In genomic region chr1:17123196-17124045, GRCh38 we compare ENCODE assay signal across 29 cellular contexts. TPM values are rescaled to one million over a fixed set of nuclear protein-coding genes. Genes with fewer than 3 reads are reported as not detected.
DNase-seq lines count a peak whose midpoint lies in the region; TF ChIP-seq lines count a peak whose summit lies in the region.
"Had no signal": no experiment of that assay in that cellular context is flagged by ENCODE, and none has a peak within 500 bp of the region (broad histone marks: within the 10 kb centered on the region; RNA-seq: fewer than 3 reads in every experiment).

No MANE protein-coding gene starts in this region.

- peaks cover 3% of the 10 kb centered on the region for H3K79me1 ChIP-seq in trophoblast cell (ENCODE audit: low read length)

- no peak for TF ChIP-seq POLR2A in NB4 (IDR thresholded peaks at IDR 0.05; ENCODE audit: extremely low read depth, insufficient read length)

- no peaks in the 10 kb centered on the region for H3K27me3 Mint-ChIP-seq in chondrocyte (ENCODE audit: low read depth)

- H3K9me3 Mint-ChIP-seq in chondrocyte (ENCODE audit: low read depth): no peaks in the 10 kb centered on the region
- H3K9me3 Mint-ChIP-seq: activated CD4-positive, alpha-beta T cell treated with anti-CD3 and anti-CD28 coated beads, Interleukin-2, amount 10 ng/mL, durations not matched to agents 7 days and 5 days; activated naive CD4-positive, alpha-beta T cell treated with anti-CD3 and anti-CD28 coated beads, Interleukin-2, amount 50 U/mL, for 72 hours; CD8-positive, alpha-beta memory T cell; effector memory CD8-positive, alpha-beta T cell; stimulated activated effector memory CD8-positive, alpha-beta T cell treated with anti-CD3 and anti-CD28 coated beads, Interleukin-12 subunit alpha, Interleukin-12 subunit beta, amount 100 ng/mL, for 72 hours; WTC11 had no signal

- POLR2A ChIA-PET in HEK293T (lab: Yijun Ruan, JAX): interaction anchor here (1.4 to 1.5 kb wide), 2 partner anchors 109 to 112 kb away, joined by 4 to 5 read pairs; no protein-coding TSS in a partner anchor

- no peak overlapping the region for H3K23ac ChIP-seq in trophoblast cell (ENCODE audit: low read length)

- H3K27ac ChIP-seq in BLaER1 (peak overlapping the region; percentile 81), trophoblast cell (ENCODE audit: low read depth, low read length) (no peak overlapping the region)

- no peak overlapping the region for H3K4ac ChIP-seq in trophoblast cell (ENCODE audit: low read depth, low read length)

- H3K9me3 ChIP-seq in BLaER1 (no peaks in the 10 kb centered on the region), trophoblast cell (ENCODE audit: insufficient read depth, low read depth, low read length) (no peaks in the 10 kb centered on the region)
- H3K9me3 ChIP-seq: colonic mucosa, upper lobe of left lung had no signal

- no peak overlapping the region for H4K12ac ChIP-seq in trophoblast cell (ENCODE audit: low read depth, low read length)

- H3K4me1 ChIP-seq in BLaER1 (peaks cover 60% of the 10 kb centered on the region), trophoblast cell (ENCODE audit: control insufficient read depth in 1 of 2, insufficient read depth in 2 of 2, low read length in 2 of 2) (peaks cover 6 to 11% of the 10 kb centered on the region in 2 experiments)

- H3K9ac ChIP-seq in BLaER1 (peak overlapping the region; percentile 52; the same call in 1 of the 2 replicates), trophoblast cell (ENCODE audit: low read length) (no peak overlapping the region)

- no peak overlapping the region for H2AFZ ChIP-seq in trophoblast cell (ENCODE audit: insufficient read depth, low read length, poor library complexity)

- H3K14ac ChIP-seq in trophoblast cell (ENCODE audit: low read length): no peak overlapping the region

- H4K8ac ChIP-seq in trophoblast cell (ENCODE audit: low read depth, low read length): no peak overlapping the region

- CTCF ChIA-PET in HEK293T (lab: Yijun Ruan, JAX): interaction anchor here (0.6 to 3.0 kb wide), 3 partner anchors 10 to 113 kb away, joined by 3 to 31 read pairs (median 6); no protein-coding TSS in a partner anchor

- peaks cover 9% of the 10 kb centered on the region for H3K27me3 ChIP-seq in BLaER1
- peaks cover 9% of the 10 kb centered on the region for H3K27me3 ChIP-seq in trophoblast cell (ENCODE audit: insufficient read depth, low read length)
- H3K27me3 ChIP-seq: colonic mucosa had no signal

- H3K36me3 Mint-ChIP-seq in chondrocyte (ENCODE audit: low read depth): no peaks in the 10 kb centered on the region
- H3K36me3 Mint-ChIP-seq: activated naive CD4-positive, alpha-beta T cell treated with anti-CD3 and anti-CD28 coated beads, Interleukin-2, amount 50 U/mL, for 72 hours; stimulated activated effector memory CD8-positive, alpha-beta T cell treated with anti-CD3 and anti-CD28 coated beads, Interleukin-12 subunit alpha, Interleukin-12 subunit beta, amount 100 ng/mL, for 72 hours; WTC11 had no signal

- H3K36me3 ChIP-seq in BLaER1: no peaks in the 10 kb centered on the region
- H3K36me3 ChIP-seq in trophoblast cell (ENCODE audit: control insufficient read depth in 1 of 2, insufficient read depth in 2 of 2, low read length in 2 of 2): no peaks in the 10 kb centered on the region
- H3K36me3 ChIP-seq: colonic mucosa, upper lobe of left lung had no signal

- no peak overlapping the region for H2BK12ac ChIP-seq in trophoblast cell (ENCODE audit: low read length)

- H3K27ac Mint-ChIP-seq in chondrocyte (ENCODE audit: unreplicated experiment): peak overlapping the region; percentile 80
- H3K27ac Mint-ChIP-seq: activated CD4-positive, alpha-beta T cell treated with anti-CD3 and anti-CD28 coated beads, Interleukin-2, amount 10 ng/mL, durations not matched to agents 7 days and 5 days; activated naive CD4-positive, alpha-beta T cell treated with anti-CD3 and anti-CD28 coated beads, Interleukin-2, amount 50 U/mL, for 72 hours; CD8-positive, alpha-beta memory T cell; effector memory CD8-positive, alpha-beta T cell; stimulated activated effector memory CD8-positive, alpha-beta T cell treated with anti-CD3 and anti-CD28 coated beads, Interleukin-12 subunit alpha, Interleukin-12 subunit beta, amount 100 ng/mL, for 72 hours; WTC11 had no signal

- H2BK5ac ChIP-seq in trophoblast cell (ENCODE audit: low read depth, low read length, poor library complexity): no peak overlapping the region

- no peak overlapping the region for H3K4me3 Mint-ChIP-seq in chondrocyte (ENCODE audit: unreplicated experiment)
- H3K4me3 Mint-ChIP-seq: activated CD4-positive, alpha-beta T cell treated with anti-CD3 and anti-CD28 coated beads, Interleukin-2, amount 10 ng/mL, durations not matched to agents 7 days and 5 days; CD8-positive, alpha-beta memory T cell; effector memory CD8-positive, alpha-beta T cell; stimulated activated effector memory CD8-positive, alpha-beta T cell treated with anti-CD3 and anti-CD28 coated beads, Interleukin-12 subunit alpha, Interleukin-12 subunit beta, amount 100 ng/mL, for 72 hours; WTC11 had no signal

- no peak overlapping the region for H3K4me3 ChIP-seq in BLaER1
- no peak overlapping the region for H3K4me3 ChIP-seq in NB4 (ENCODE audit: low read depth, low read length)
- H3K4me3 ChIP-seq in trophoblast cell (ENCODE audit: low read depth, low read length): no peak overlapping the region
- H3K4me3 ChIP-seq: colonic mucosa, upper lobe of left lung had no signal

- peaks cover 4% of the 10 kb centered on the region; the same call in 1 of the 2 replicates for H4K20me1 ChIP-seq in BLaER1

- peaks cover 62% of the 10 kb centered on the region for H3K4me1 Mint-ChIP-seq in chondrocyte (ENCODE audit: low read depth)

- TF ChIP-seq CTCF in NB4 (IDR thresholded peaks at IDR 0.05; ENCODE audit: low read depth, low read length) (no peak), chondrocyte (IDR thresholded peaks at IDR 0.05) (no peak)

- H3K4me2 ChIP-seq in BLaER1: peak overlapping the region; percentile 100
- H3K4me2 ChIP-seq in trophoblast cell (ENCODE audit: low read length): no peak overlapping the region

- no peak overlapping the region for H2BK120ac ChIP-seq in trophoblast cell (ENCODE audit: insufficient read depth, low read length, poor library complexity)

- no peak overlapping the region for H4K91ac ChIP-seq in trophoblast cell (ENCODE audit: low read depth, low read length)

- H3K18ac ChIP-seq in trophoblast cell (ENCODE audit: low read length): no peak overlapping the region

- H2AK5ac ChIP-seq in trophoblast cell (ENCODE audit: low read length): peak overlapping the region; percentile 53

- H3K79me2 ChIP-seq in trophoblast cell (ENCODE audit: control insufficient read depth, insufficient read depth, low read length, poor library complexity): no peaks in the 10 kb centered on the region

- DNase-seq in NB4 (ENCODE audit: low read depth) (peak; percentile 54), chondrocyte (ENCODE audit: low spot score) (no peak), trophoblast cell (no peak), DMS153 treated with DMSO at 0.1 percent for 48 hours (lab: John Stamatoyannopoulos, UW; ENCODE audit: unreplicated experiment) (no peak), SW480 (ENCODE audit: low spot score) (no peak), HEK293T (ENCODE audit: extremely low spot score) (no peak), AG08395 (ENCODE audit: low spot score) (no peak)
- DNase-seq: activated CD4-positive, alpha-beta T cell treated with anti-CD3 and anti-CD28 coated beads, Interleukin-2, amount 10 ng/mL, durations not matched to agents 7 days and 5 days; CD8-positive, alpha-beta memory T cell; effector memory CD8-positive, alpha-beta T cell; erythroblast; glutamatergic neuron; HCEC 1CT; Karpas-422; mesendoderm; NCI-H226; nucleus accumbens; Right ventricle myocardium superior; stimulated activated CD4-positive, alpha-beta T cell treated with anti-CD3 and anti-CD28 coated beads, Interleukin-15, amount 100 ng/mL, for 24 hours; T1000; upper lobe of left lung had no signal

- no CpG with 5 or more reads among the region's 14 CpGs for WGBS in trophoblast cell (ENCODE audit: extremely low coverage, insufficient coverage, insufficient read length)

TF ChIP-seq in HEK293T, 16 proteins besides CTCF, POLR2A, EP300 and RAD21:
- no peak for TF ChIP-seq CTBP1 (IDR thresholded peaks at IDR 0.05; ENCODE audit: borderline replicate concordance)
- no peak for TF ChIP-seq ELF4 (IDR thresholded peaks at IDR 0.05)
- no peak for TF ChIP-seq SP1 (IDR thresholded peaks at IDR 0.05)
- no peak for TF ChIP-seq SUZ12 (IDR thresholded peaks at IDR 0.05)

RNA-seq across cellular contexts. Expression of gene PADI2, which starts 4.2 kb away (rescaled TPM):
- total RNA-seq in chondrocyte: 20.9 to 74.9 TPM (median 72.6 TPM) in 3 replicates
- 0.62 and 0.63 TPM in 2 replicates for polyA plus RNA-seq in trophoblast cell (2013)
- total RNA-seq: A172; activated CD8-positive, alpha-beta memory T cell treated with anti-CD3 and anti-CD28 coated beads for 36 hours; CD8-positive, alpha-beta memory T cell; HepG2 had no signal
- polyA plus RNA-seq: CD8-positive, alpha-beta memory T cell; HepG2 had no signal
